Comparison of ENCODE assay signal across 23 cellular contexts in genomic region chr17:35842239-35842638, GRCh38. TPM values are rescaled to one million over a fixed set of nuclear protein-coding genes. Genes with fewer than 3 reads are reported as not detected.
DNase-seq lines count a peak whose midpoint lies in the region; ATAC-seq lines count a peak whose summit lies in the region.
"Had no signal": no experiment of that assay in that cellular context is flagged by ENCODE, and none has a peak within 500 bp of the region (broad histone marks: within the 10 kb centered on the region; RNA-seq: fewer than 3 reads in every experiment).

No MANE protein-coding gene starts in this region.

- intact Hi-C loops in activated CD4-positive, alpha-beta memory T cell treated with anti-CD3 and anti-CD28 coated beads for 36 hours (cut with micrococcal nuclease) = loop anchor here (10.0 kb wide), 1 partner anchor 303 kb away; no protein-coding TSS in a partner anchor
- intact Hi-C loops in CD4-positive, alpha-beta memory T cell (cut with micrococcal nuclease) = no loop called here

- H3K4me1 ChIP-seq in CD4-positive, alpha-beta memory T cell (ENCODE audit: insufficient read depth, low read length) = no peaks in the 10 kb centered on the region
- H3K4me1 ChIP-seq: Peyer's patch had no signal

- H3K4me3 Mint-ChIP-seq in activated CD4-positive, alpha-beta memory T cell treated with anti-CD3 and anti-CD28 coated beads for 36 hours = no peak overlapping the region
- H3K4me3 Mint-ChIP-seq in activated CD4-positive, alpha-beta memory T cell treated with anti-CD3 and anti-CD28 coated beads, Interleukin-2, amount 10 ng/mL, durations not matched to agents 7 days and 5 days = no peak overlapping the region
- no peak overlapping the region for H3K4me3 Mint-ChIP-seq in CD4-positive, alpha-beta memory T cell
- H3K4me3 Mint-ChIP-seq in central memory CD8-positive, alpha-beta T cell = no peak overlapping the region
- H3K4me3 Mint-ChIP-seq in naive thymus-derived CD8-positive, alpha-beta T cell = no peak overlapping the region

- POLR2A ChIA-PET in activated CD4-positive, alpha-beta memory T cell treated with anti-CD3 and anti-CD28 coated beads for 36 hours (lab: Charles Lee) = interaction anchor here (0.6 kb wide), 1 partner anchor 48 kb away, joined by 3 read pairs; no protein-coding TSS in a partner anchor
- POLR2A ChIA-PET in activated CD4-positive, alpha-beta memory T cell treated with anti-CD3 and anti-CD28 coated beads, Interleukin-2, amount 10 ng/mL, durations not matched to agents 7 days and 5 days (lab: Charles Lee) = interaction anchor here (1.2 kb wide), 1 partner anchor 33 kb away, joined by 3 read pairs; the partner anchor contains the start of gene TAF15
- POLR2A ChIA-PET in CD4-positive, alpha-beta memory T cell (lab: Charles Lee; ENCODE audit: partially characterized antibody) = interaction anchor here (0.7 to 1.7 kb wide), 2 partner anchors 12 to 33 kb away, joined by 3 to 6 read pairs; partner anchors contain the start of gene TAF15
- POLR2A ChIA-PET in naive thymus-derived CD8-positive, alpha-beta T cell (lab: Charles Lee) = interaction anchor here (0.6 kb wide), 1 partner anchor 38 kb away, joined by 4 read pairs; no protein-coding TSS in a partner anchor

- H3K27me3 ChIP-seq in CD4-positive, alpha-beta memory T cell (ENCODE audit: insufficient read depth, low read length) = no peaks in the 10 kb centered on the region
- H3K27me3 ChIP-seq: Peyer's patch had no signal

- H3K27ac ChIP-seq in CD4-positive, alpha-beta memory T cell (ENCODE audit: low read depth, low read length) = no peak overlapping the region
- H3K27ac ChIP-seq: C4-2B, HL-60, Peyer's patch had no signal

- H3K27ac Mint-ChIP-seq in activated CD4-positive, alpha-beta memory T cell treated with anti-CD3 and anti-CD28 coated beads for 36 hours = peak overlapping the region; percentile 4
- no peak overlapping the region for H3K27ac Mint-ChIP-seq in activated CD4-positive, alpha-beta memory T cell treated with anti-CD3 and anti-CD28 coated beads, Interleukin-2, amount 10 ng/mL, durations not matched to agents 7 days and 5 days
- H3K27ac Mint-ChIP-seq in CD4-positive, alpha-beta memory T cell = peak overlapping the region in 4 of 7 donors; percentile 18 to 83 (median 55)
- peak overlapping the region; percentile 59 for H3K27ac Mint-ChIP-seq in central memory CD8-positive, alpha-beta T cell (ENCODE audit: low read depth)
- H3K27ac Mint-ChIP-seq in naive thymus-derived CD8-positive, alpha-beta T cell = peak overlapping the region in 7 of 10 donors; percentile 13 to 74 (median 33)

- peaks cover 72% of the 10 kb centered on the region for H3K36me3 ChIP-seq in CD4-positive, alpha-beta memory T cell (ENCODE audit: insufficient read depth, low read length)

- H3K36me3 Mint-ChIP-seq in activated CD4-positive, alpha-beta memory T cell treated with anti-CD3 and anti-CD28 coated beads for 36 hours = peaks cover 44% of the 10 kb centered on the region
- peaks cover 61% of the 10 kb centered on the region for H3K36me3 Mint-ChIP-seq in activated CD4-positive, alpha-beta memory T cell treated with anti-CD3 and anti-CD28 coated beads, Interleukin-2, amount 10 ng/mL, durations not matched to agents 7 days and 5 days (ENCODE audit: low read depth)
- peaks cover 40 to 71% of the 10 kb centered on the region in 2 donors for H3K36me3 Mint-ChIP-seq in CD4-positive, alpha-beta memory T cell
- H3K36me3 Mint-ChIP-seq in central memory CD8-positive, alpha-beta T cell (ENCODE audit: insufficient read depth) = peaks cover 72% of the 10 kb centered on the region
- peaks cover 0 to 91% (median 28%) of the 10 kb centered on the region in 3 donors for H3K36me3 Mint-ChIP-seq in naive thymus-derived CD8-positive, alpha-beta T cell

- H3K4me3 ChIP-seq in CD4-positive, alpha-beta memory T cell (ENCODE audit: low read length in 2 of 2) = no peak overlapping the region
- H3K4me3 ChIP-seq: Peyer's patch had no signal

- peaks cover 9% of the 10 kb centered on the region for H3K4me1 Mint-ChIP-seq in activated CD4-positive, alpha-beta memory T cell treated with anti-CD3 and anti-CD28 coated beads for 36 hours (ENCODE audit: low read depth)
- H3K4me1 Mint-ChIP-seq in activated CD4-positive, alpha-beta memory T cell treated with anti-CD3 and anti-CD28 coated beads, Interleukin-2, amount 10 ng/mL, durations not matched to agents 7 days and 5 days = peaks cover 14% of the 10 kb centered on the region
- peaks cover 0 to 5% (median 1%) of the 10 kb centered on the region in 4 donors for H3K4me1 Mint-ChIP-seq in CD4-positive, alpha-beta memory T cell
- no peaks in the 10 kb centered on the region for H3K4me1 Mint-ChIP-seq in central memory CD8-positive, alpha-beta T cell
- peaks cover 0 to 9% (median under 1%) of the 10 kb centered on the region in 4 donors for H3K4me1 Mint-ChIP-seq in naive thymus-derived CD8-positive, alpha-beta T cell

- CTCF ChIA-PET in activated CD4-positive, alpha-beta memory T cell treated with anti-CD3 and anti-CD28 coated beads for 36 hours (lab: Charles Lee) = no interaction called here
- CTCF ChIA-PET in activated CD4-positive, alpha-beta memory T cell treated with anti-CD3 and anti-CD28 coated beads, Interleukin-2, amount 10 ng/mL, durations not matched to agents 7 days and 5 days (lab: Charles Lee) = interaction anchor here (0.7 to 3.3 kb wide), 4 partner anchors 8 to 375 kb away, joined by 3 to 19 read pairs (median 6); partner anchors contain the start of gene TAF15
- CTCF ChIA-PET in CD4-positive, alpha-beta memory T cell (lab: Charles Lee; ENCODE audit: partially characterized antibody) = interaction anchor here (1.0 to 2.5 kb wide), 5 partner anchors 8 to 307 kb away, joined by 3 to 8 read pairs (median 3); no protein-coding TSS in a partner anchor

- no peaks in the 10 kb centered on the region for H3K9me3 ChIP-seq in CD4-positive, alpha-beta memory T cell (ENCODE audit: control insufficient read depth in 1 of 2, low read length in 2 of 2)
- H3K9me3 ChIP-seq: Peyer's patch had no signal

- ATAC-seq in central memory CD8-positive, alpha-beta T cell (replicated peaks; ENCODE audit: extremely low read depth, poor library complexity, severe bottlenecking) = no peak
- no peak for ATAC-seq in naive thymus-derived CD8-positive, alpha-beta T cell
- no peak for ATAC-seq in GM18907 (IDR thresholded peaks at IDR 0.05; ENCODE audit: unreplicated experiment)
- ATAC-seq in GM19467 (IDR thresholded peaks at IDR 0.05; ENCODE audit: unreplicated experiment) = no peak

- no peak for DNase-seq in activated CD4-positive, alpha-beta memory T cell treated with anti-CD3 and anti-CD28 coated beads for 36 hours
- DNase-seq in activated CD4-positive, alpha-beta memory T cell treated with anti-CD3 and anti-CD28 coated beads, Interleukin-2, amount 10 ng/mL, durations not matched to agents 7 days and 5 days = no peak
- DNase-seq in CD4-positive, alpha-beta memory T cell = no peak
- DNase-seq in central memory CD8-positive, alpha-beta T cell (ENCODE audit: low spot score in 2 of 2) = no peak
- DNase-seq in naive thymus-derived CD8-positive, alpha-beta T cell = no peak
- DNase-seq in GM03348 (ENCODE audit: low spot score) = no peak
- DNase-seq: GDM1, KBM-7, MM.1S, NCI-H1048, NCI-H1417 treated with DMSO at 0.1 percent for 48 hours, NCI-H187, NCI-H446, NCI-H526, Peyer's patch had no signal

- H3K9me3 Mint-ChIP-seq in activated CD4-positive, alpha-beta memory T cell treated with anti-CD3 and anti-CD28 coated beads for 36 hours = no peaks in the 10 kb centered on the region
- H3K9me3 Mint-ChIP-seq in activated CD4-positive, alpha-beta memory T cell treated with anti-CD3 and anti-CD28 coated beads, Interleukin-2, amount 10 ng/mL, durations not matched to agents 7 days and 5 days = no peaks in the 10 kb centered on the region
- H3K9me3 Mint-ChIP-seq in CD4-positive, alpha-beta memory T cell = no peaks in the 10 kb centered on the region
- H3K9me3 Mint-ChIP-seq in central memory CD8-positive, alpha-beta T cell = no peaks in the 10 kb centered on the region
- H3K9me3 Mint-ChIP-seq in naive thymus-derived CD8-positive, alpha-beta T cell = no peaks in the 10 kb centered on the region

- no peaks in the 10 kb centered on the region for H3K27me3 Mint-ChIP-seq in activated CD4-positive, alpha-beta memory T cell treated with anti-CD3 and anti-CD28 coated beads for 36 hours
- H3K27me3 Mint-ChIP-seq in activated CD4-positive, alpha-beta memory T cell treated with anti-CD3 and anti-CD28 coated beads, Interleukin-2, amount 10 ng/mL, durations not matched to agents 7 days and 5 days = no peaks in the 10 kb centered on the region
- H3K27me3 Mint-ChIP-seq in CD4-positive, alpha-beta memory T cell = no peaks in the 10 kb centered on the region
- H3K27me3 Mint-ChIP-seq in central memory CD8-positive, alpha-beta T cell = no peaks in the 10 kb centered on the region
- H3K27me3 Mint-ChIP-seq in naive thymus-derived CD8-positive, alpha-beta T cell = no peaks in the 10 kb centered on the region

RNA-seq across cellular contexts. Expression of gene HEATR9, which starts 26.5 kb away (rescaled TPM):
- total RNA-seq in activated CD4-positive, alpha-beta memory T cell treated with anti-CD3 and anti-CD28 coated beads for 36 hours = under 1 TPM; 0.24 to 0.27 TPM
- total RNA-seq in activated CD4-positive, alpha-beta memory T cell treated with anti-CD3 and anti-CD28 coated beads, Interleukin-2, amount 10 ng/mL, durations not matched to agents 7 days and 5 days = 1 to 10 TPM; 2.3 to 3.1 TPM
- total RNA-seq in CD4-positive, alpha-beta memory T cell = 1 to 10 TPM; 2.2 to 2.6 TPM
- polyA plus RNA-seq in CD4-positive, alpha-beta memory T cell = not detected
- total RNA-seq in naive thymus-derived CD8-positive, alpha-beta T cell = 1 to 10 TPM; 1.2 TPM
- under 1 TPM in 1 of 3 donors, not detected in 2; 0.07 TPM for polyA plus RNA-seq in naive thymus-derived CD8-positive, alpha-beta T cell
- total RNA-seq: A172, HT-29, OCI-LY7, Peyer's patch had no signal
- polyA plus RNA-seq: AG04450 had no signal

RNA-seq across cellular contexts. Expression of gene TAF15, which starts 33.0 kb away (rescaled TPM):
- 100 to 1,000 TPM; 269 to 271 TPM for total RNA-seq in activated CD4-positive, alpha-beta memory T cell treated with anti-CD3 and anti-CD28 coated beads for 36 hours
- total RNA-seq in activated CD4-positive, alpha-beta memory T cell treated with anti-CD3 and anti-CD28 coated beads, Interleukin-2, amount 10 ng/mL, durations not matched to agents 7 days and 5 days = 100 to 1,000 TPM; 244 to 252 TPM
- total RNA-seq in CD4-positive, alpha-beta memory T cell = 100 to 1,000 TPM; 232 to 242 TPM
- polyA plus RNA-seq in CD4-positive, alpha-beta memory T cell = 10 to 100 TPM; 11.2 to 29.7 TPM
- total RNA-seq in naive thymus-derived CD8-positive, alpha-beta T cell = 100 to 1,000 TPM; 271 TPM
- 10 to 100 TPM; 15.0 to 20.2 (median 19.9) TPM for polyA plus RNA-seq in naive thymus-derived CD8-positive, alpha-beta T cell

RNA-seq across cellular contexts. Expression of gene CCL5, which starts 37.9 kb away (rescaled TPM):
- 100 to 1,000 TPM; 120 to 133 TPM for total RNA-seq in activated CD4-positive, alpha-beta memory T cell treated with anti-CD3 and anti-CD28 coated beads for 36 hours
- 100 to 1,000 TPM; 482 to 491 TPM for total RNA-seq in activated CD4-positive, alpha-beta memory T cell treated with anti-CD3 and anti-CD28 coated beads, Interleukin-2, amount 10 ng/mL, durations not matched to agents 7 days and 5 days
- 100 to 1,000 TPM; 279 to 309 TPM for total RNA-seq in CD4-positive, alpha-beta memory T cell
- 100 to 1,000 TPM; 156 to 210 TPM for polyA plus RNA-seq in CD4-positive, alpha-beta memory T cell
- 10 to 100 TPM; 84.3 to 87.4 TPM for total RNA-seq in naive thymus-derived CD8-positive, alpha-beta T cell
- 1,000 to 10,000 TPM in 1 of 3 donors, 10 to 100 TPM in 2; 41.5 to 1,286 (median 63.8) TPM for polyA plus RNA-seq in naive thymus-derived CD8-positive, alpha-beta T cell
- total RNA-seq: A172, HT-29 had no signal
- polyA plus RNA-seq: AG04450 had no signal

RNA-seq across cellular contexts. Expression of gene MMP28, which starts 46.8 kb away (rescaled TPM):
- not detected for total RNA-seq in activated CD4-positive, alpha-beta memory T cell treated with anti-CD3 and anti-CD28 coated beads for 36 hours
- total RNA-seq in activated CD4-positive, alpha-beta memory T cell treated with anti-CD3 and anti-CD28 coated beads, Interleukin-2, amount 10 ng/mL, durations not matched to agents 7 days and 5 days = not detected
- under 1 TPM; 0.64 to 0.96 TPM for total RNA-seq in CD4-positive, alpha-beta memory T cell
- polyA plus RNA-seq in CD4-positive, alpha-beta memory T cell = under 1 TPM in 1 of 2 donors, not detected in 1; 0.23 TPM
- total RNA-seq in naive thymus-derived CD8-positive, alpha-beta T cell = 10 to 100 TPM; 15.0 to 15.2 TPM
- polyA plus RNA-seq in naive thymus-derived CD8-positive, alpha-beta T cell = 10 to 100 TPM; 10.0 to 30.1 (median 13.4) TPM
- total RNA-seq: OCI-LY7 had no signal
